Comparison of ENCODE assay signal across 1 cellular context in genomic region chr2:118112771-118113334, GRCh38.
TF ChIP-seq lines count a peak whose summit lies in the region.

No MANE protein-coding gene starts in this region.

TF ChIP-seq in HEK293, 187 proteins besides CTCF, POLR2A, EP300 and RAD21 (continued from another document):
- TF ChIP-seq PATZ1 (tag by site-specific recombination; IDR thresholded peaks at IDR 0.05) (no peak), RBAK (tag by site-specific recombination; IDR thresholded peaks at IDR 0.05) (no peak), OSR2 (tag by site-specific recombination; IDR thresholded peaks at IDR 0.05) (peak; percentile 80), ZBTB17 (tag by site-specific recombination; IDR thresholded peaks at IDR 0.05) (no peak), SP3 (tag by site-specific recombination; IDR thresholded peaks at IDR 0.05) (peak; percentile 25; the same call in 1 of the 2 replicates), ZNF221 (tag by site-specific recombination; IDR thresholded peaks at IDR 0.05; ENCODE audit: borderline replicate concordance) (no peak), ZNF639 (tag by site-specific recombination; IDR thresholded peaks at IDR 0.05) (no peak), ZNF768 (tag by site-specific recombination; IDR thresholded peaks at IDR 0.05) (no peak), ZNF776 (tag by site-specific recombination; IDR thresholded peaks at IDR 0.05; ENCODE audit: borderline replicate concordance) (no peak), ZNF530 (tag by site-specific recombination; IDR thresholded peaks at IDR 0.05; ENCODE audit: low read depth) (no peak), SCRT2 (tag by site-specific recombination; IDR thresholded peaks at IDR 0.05) (no peak), ZNF169 (tag by site-specific recombination; IDR thresholded peaks at IDR 0.05) (no peak), ZNF629 (tag by site-specific recombination; IDR thresholded peaks at IDR 0.05) (peak; percentile 84), ZNF138 (tag by site-specific recombination; IDR thresholded peaks at IDR 0.05; ENCODE audit: borderline replicate concordance) (no peak), ZBTB11 (tag by site-specific recombination; conservative IDR thresholded peaks at IDR 0.05; ENCODE audit: low read depth) (no peak), SP7 (tag by site-specific recombination; IDR thresholded peaks at IDR 0.05) (0 out of 2 replicates have a peak, but pooled peaks have one; percentile 39), ZNF560 (tag by site-specific recombination; IDR thresholded peaks at IDR 0.05; ENCODE audit: borderline replicate concordance) (no peak), ZNF600 (tag by site-specific recombination; IDR thresholded peaks at IDR 0.05) (0 out of 2 replicates have a peak, but pooled peaks have one; percentile 36), ZNF624 (tag by site-specific recombination; IDR thresholded peaks at IDR 0.05) (no peak), ZNF514 (tag by site-specific recombination; IDR thresholded peaks at IDR 0.05) (no peak), ZSCAN16 (tag by site-specific recombination; IDR thresholded peaks at IDR 0.05) (no peak), ZNF76 (tag by site-specific recombination; IDR thresholded peaks at IDR 0.05; ENCODE audit: borderline replicate concordance, low read depth) (no peak), HIC1 (tag by site-specific recombination; IDR thresholded peaks at IDR 0.05) (no peak), FEZF1 (tag by site-specific recombination; IDR thresholded peaks at IDR 0.05) (peak; percentile 42; the same call in 1 of the 2 replicates), TCF7L2 (IDR thresholded peaks at IDR 0.05; ENCODE audit: borderline replicate concordance, low read depth, low read length) (no peak), ZEB2 (tag by site-specific recombination; IDR thresholded peaks at IDR 0.05) (0 out of 2 replicates have a peak, but pooled peaks have one; percentile 33), REPIN1 (tag by site-specific recombination; IDR thresholded peaks at IDR 0.05; ENCODE audit: low read depth) (no peak), PRDM10 (tag by site-specific recombination; IDR thresholded peaks at IDR 0.05) (peak; percentile 33; the same call in 1 of the 2 replicates), ZXDB (tag by site-specific recombination; IDR thresholded peaks at IDR 0.05) (peak; percentile 54)
